In the genomic region with DNA sequence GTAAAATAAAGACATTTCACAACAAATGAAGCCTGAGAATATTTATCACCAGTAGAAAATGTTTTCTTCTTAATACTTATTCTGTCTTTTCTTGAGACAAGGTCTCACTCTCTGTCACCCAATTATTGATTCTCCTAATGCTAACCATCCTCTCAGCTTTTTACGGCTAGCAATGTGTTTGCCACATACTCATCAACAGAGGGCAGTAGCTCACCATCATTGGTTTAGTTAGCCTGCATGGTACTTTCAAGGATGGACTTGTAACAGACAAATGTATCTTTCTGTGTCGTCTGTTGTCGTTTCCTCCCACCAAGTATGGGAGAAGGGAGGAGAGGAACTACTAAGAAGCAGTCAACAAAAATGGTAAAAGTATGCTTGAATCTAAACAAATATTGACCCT, we compare ENCODE assay signal across 8 cellular contexts. TPM values are rescaled to one million over a fixed set of nuclear protein-coding genes. Genes with fewer than 3 reads are reported as not detected.
DNase-seq lines count a peak whose midpoint lies in the region; ATAC-seq, FAIRE-seq and TF ChIP-seq lines count a peak whose summit lies in the region.

No MANE protein-coding gene starts in this region.

- TF ChIP-seq CTCF in coronary artery (IDR thresholded peaks at IDR 0.05) (peak; percentile 43), liver (IDR thresholded peaks at IDR 0.05; ENCODE audit: low read depth, low read length, missing input control) (peak; percentile 92), transverse colon (IDR thresholded peaks at IDR 0.05) (peak; percentile 68 to 80 (median 72))

- H3K27ac ChIP-seq in coronary artery: no peak overlapping the region
- no peak overlapping the region for H3K27ac ChIP-seq in liver (ENCODE audit: low read depth in 1 of 2, low read length in 2 of 2)
- no peak overlapping the region for H3K27ac ChIP-seq in transverse colon

- TF ChIP-seq RAD21 in liver (IDR thresholded peaks at IDR 0.05): peak; percentile 99

- H3K4me3 ChIP-seq in coronary artery: no peak overlapping the region
- no peak overlapping the region for H3K4me3 ChIP-seq in liver (ENCODE audit: low read depth in 1 of 3, low read length in 3 of 3)
- H3K4me3 ChIP-seq in transverse colon: no peak overlapping the region

- H3K36me3 ChIP-seq in liver (ENCODE audit: control insufficient read depth in 4 of 4, insufficient read depth in 3 of 4, low read depth in 1 of 4, low read length in 3 of 4): no peaks in the 10 kb centered on the region
- H3K36me3 ChIP-seq in transverse colon: no peaks in the 10 kb centered on the region

- DNase-seq in CD1c-positive myeloid dendritic cell (ENCODE audit: extremely low spot score) (peak; percentile 78), GM18507 (ENCODE audit: extremely low spot score, insufficient read length, low read depth) (peak; percentile 33), NCI-H1105 (lab: John Stamatoyannopoulos, UW) (peak; percentile 73), SKM-1 (lab: John Stamatoyannopoulos, UW; ENCODE audit: unreplicated experiment) (peak; percentile 57), coronary artery (ENCODE audit: low spot score) (no peak), transverse colon (no peak)

- no peaks in the 10 kb centered on the region for H3K27me3 ChIP-seq in liver (ENCODE audit: control insufficient read depth in 4 of 4, insufficient read depth in 4 of 4, low read length in 3 of 4)
- peaks cover 9% of the 10 kb centered on the region for H3K27me3 ChIP-seq in transverse colon

- no peak for TF ChIP-seq POLR2A in transverse colon (IDR thresholded peaks at IDR 0.05)

- no peaks in the 10 kb centered on the region for H3K9me3 ChIP-seq in liver (ENCODE audit: control insufficient read depth in 4 of 4, low read length in 3 of 4)
- H3K9me3 ChIP-seq in transverse colon: no peaks in the 10 kb centered on the region

- in situ Hi-C loops in transverse colon (cut with MboI; ENCODE audit: low pct_ligation_motif_present in 1 of 4, low pct_unique_long_range_greater_than_20kb in 1 of 4, low sequenced_read_pairs in 3 of 4): loop anchor here (10.0 to 25.0 kb wide), 3 partner anchors 584 to 609 kb away; no protein-coding TSS in a partner anchor

- no peak overlapping the region for H3K9ac ChIP-seq in liver (ENCODE audit: low read depth in 1 of 2, low read length in 2 of 2)

- ATAC-seq in HG02852 (IDR thresholded peaks at IDR 0.05; ENCODE audit: unreplicated experiment): peak; percentile 90

- intact Hi-C loops in transverse colon (cut with DNase I; ENCODE audit: low total_unique reads): loop anchor here (5.0 kb wide), 1 partner anchor 589 kb away; no protein-coding TSS in a partner anchor

- TF ChIP-seq EP300 in transverse colon (IDR thresholded peaks at IDR 0.05; ENCODE audit: low read depth): no peak

- peak; percentile 91 for FAIRE-seq in GM18507 (lab: Jason Lieb, UNC)

- H3K4me1 ChIP-seq in liver (ENCODE audit: control insufficient read depth in 4 of 4, insufficient read depth in 4 of 4, low read length in 3 of 4): peaks cover 0 to 23% (median 15%) of the 10 kb centered on the region in 4 donors
- peaks cover 0 to 8% (median 1%) of the 10 kb centered on the region in 4 donors for H3K4me1 ChIP-seq in transverse colon

- 0% methylated on average over 3 of the region's 3 CpGs for WGBS in liver
- WGBS in transverse colon (ENCODE audit: low coverage in 1 of 2), 2 donors: 0 to 2% methylated on average over 3 of the region's 3 CpGs

TF ChIP-seq in liver, 16 proteins besides CTCF, POLR2A, EP300 and RAD21:
- TF ChIP-seq RXRA (IDR thresholded peaks at IDR 0.05) (peak in 1 of 2 donors; percentile 13), YY1 (IDR thresholded peaks at IDR 0.05) (no peak)

RNA-seq across cellular contexts. Expression of gene ACO1, which starts 5.9 kb away (rescaled TPM):
- total RNA-seq in liver: 10 to 100 TPM; 41.3 to 78.5 TPM
- 10 to 100 TPM; 46.9 to 72.1 TPM for polyA plus RNA-seq in liver
- 10 to 100 TPM; 10.1 to 34.5 (median 27.3) TPM for total RNA-seq in transverse colon

Comparison
In these comparisons a context has a peak if more than half of its experiments do, and no peak if none do; other contexts are left out.
1. DNase-seq: peak in CD1c-positive myeloid dendritic cell (single experiment), GM18507 (single experiment), NCI-H1105 (single experiment) and SKM-1 (single experiment); none in coronary artery (single experiment) and transverse colon (single experiment).
2. Peak in every context shown above with its lines, with median percentiles within 50 percentile points of each other: CTCF ChIP-seq.